Comparison of ENCODE assay signal across 7 cellular contexts in the genomic region with DNA sequence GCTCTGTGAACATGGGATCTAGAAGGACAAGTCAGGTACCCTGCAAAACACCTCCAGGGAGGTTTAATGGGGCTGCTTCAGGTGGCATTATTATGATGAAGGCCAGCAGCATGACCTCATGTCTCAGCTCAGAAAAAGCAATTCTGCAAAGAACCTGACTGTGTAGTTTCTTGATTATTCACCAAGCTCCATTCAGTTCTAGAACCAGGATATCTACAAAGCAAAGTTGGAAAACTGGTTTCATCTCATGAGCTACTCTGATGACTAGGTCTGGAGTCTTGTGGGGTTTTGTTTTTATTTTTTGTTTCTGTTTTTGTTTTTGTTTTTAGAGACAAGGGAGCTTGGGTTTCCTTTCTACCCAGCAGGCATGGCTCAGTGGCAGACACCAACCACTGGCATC.
"Had no signal": no experiment of that assay in that cellular context is flagged by ENCODE, and none has a peak within 500 bp of the region (broad histone marks: within the 10 kb centered on the region; RNA-seq: fewer than 3 reads in every experiment).

No MANE protein-coding gene starts in this region.

- H3K4me3 ChIP-seq: adrenal gland, colonic mucosa, right atrium auricular region, skin epidermis had no signal

- H3K9me3 Mint-ChIP-seq: activated B cell treated with CpG ODN at 0.5 μM for 24 hours; activated T-helper 2 cell treated with anti-CD3 and anti-CD28 coated beads, Interferon-gamma antibody, Interleukin-2, Interleukin-4, amounts not matched to agents 10 μg/mL and 5 μg/mL and 100 μg/mL, durations not matched to agents 14 hours and 24 hours and 36 hours; naive B cell had no signal

- H3K36me3 ChIP-seq: adrenal gland, colonic mucosa, right atrium auricular region had no signal

- H3K27me3 ChIP-seq: adrenal gland, colonic mucosa, right atrium auricular region had no signal

- H3K27ac ChIP-seq: colonic mucosa, right atrium auricular region had no signal

- H3K4me1 ChIP-seq: colonic mucosa, right atrium auricular region had no signal

- H3K27me3 Mint-ChIP-seq: activated B cell treated with CpG ODN at 0.5 μM for 24 hours had no signal

- H3K9me3 ChIP-seq: adrenal gland, colonic mucosa, right atrium auricular region had no signal

- H3K27ac Mint-ChIP-seq: activated B cell treated with CpG ODN at 0.5 μM for 24 hours; activated T-helper 2 cell treated with anti-CD3 and anti-CD28 coated beads, Interferon-gamma antibody, Interleukin-2, Interleukin-4, amounts not matched to agents 10 μg/mL and 5 μg/mL and 100 μg/mL, durations not matched to agents 14 hours and 24 hours and 36 hours had no signal

- H3K36me3 Mint-ChIP-seq: naive B cell had no signal

- H3K4me3 Mint-ChIP-seq: activated B cell treated with CpG ODN at 0.5 μM for 24 hours had no signal
